ENCODE assay signal across 13 cellular contexts in the genomic region with DNA sequence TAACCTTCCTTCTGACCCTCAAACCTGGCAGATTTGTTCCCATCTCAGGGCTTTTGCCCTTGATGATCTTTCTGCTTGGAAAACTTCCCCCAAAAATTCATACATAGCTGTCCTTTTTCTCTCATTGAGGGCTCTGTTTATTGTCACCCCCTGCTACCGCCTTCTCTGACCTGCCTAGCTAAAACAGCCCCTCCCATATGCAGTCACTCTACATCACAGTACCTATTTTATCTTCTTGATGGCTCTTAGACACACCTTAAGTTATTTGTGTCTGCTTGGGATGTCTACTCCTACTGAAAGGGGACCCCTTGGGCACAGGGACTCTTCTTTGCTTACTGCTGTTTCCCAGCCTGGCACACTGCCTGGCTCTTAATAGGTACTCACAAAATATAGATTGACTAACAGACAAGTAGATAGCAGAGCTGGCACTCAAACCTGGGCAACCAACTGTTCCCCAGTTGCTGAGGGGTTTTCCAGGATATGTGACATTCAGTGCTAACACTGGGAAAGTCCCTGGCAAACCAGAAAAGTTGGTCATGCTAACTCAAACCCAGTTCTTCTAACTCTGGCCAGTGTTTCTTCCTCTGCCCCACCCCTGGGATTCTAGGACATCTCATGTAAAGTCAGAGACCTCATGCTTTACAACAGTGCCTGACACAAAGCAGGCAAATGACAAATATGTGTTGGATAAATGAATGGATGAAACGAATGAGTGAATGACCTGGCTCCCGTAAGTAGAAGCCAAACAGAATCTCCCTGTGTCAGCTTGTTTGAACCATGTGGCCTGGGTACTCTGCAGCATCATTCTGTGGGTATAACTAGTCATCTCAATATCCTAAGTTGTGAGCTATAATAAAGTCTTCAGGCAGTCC. TPM values are rescaled to one million over a fixed set of nuclear protein-coding genes. Genes with fewer than 3 reads are reported as not detected.
DNase-seq lines count a peak whose midpoint lies in the region; ATAC-seq, FAIRE-seq and TF ChIP-seq lines count a peak whose summit lies in the region.
"Had no signal": no experiment of that assay in that cellular context is flagged by ENCODE, and none has a peak within 500 bp of the region (broad histone marks: within the 10 kb centered on the region; RNA-seq: fewer than 3 reads in every experiment).

No MANE protein-coding gene starts in this region.

- peaks cover 36% of the 10 kb centered on the region for H3K27me3 Mint-ChIP-seq in activated CD4-positive, alpha-beta T cell treated with anti-CD3 and anti-CD28 coated beads for 36 hours
- H3K27me3 Mint-ChIP-seq in activated CD4-positive, alpha-beta T cell treated with anti-CD3 and anti-CD28 coated beads, Interleukin-2, amount 10 ng/mL, durations not matched to agents 7 days and 5 days: peaks cover 26% of the 10 kb centered on the region

- POLR2A ChIA-PET in activated CD4-positive, alpha-beta T cell treated with anti-CD3 and anti-CD28 coated beads for 36 hours (lab: Charles Lee): no interaction called here
- POLR2A ChIA-PET in activated CD4-positive, alpha-beta T cell treated with anti-CD3 and anti-CD28 coated beads, Interleukin-2, amount 10 ng/mL, durations not matched to agents 7 days and 5 days (lab: Charles Lee): no interaction called here

- ATAC-seq in activated CD4-positive, alpha-beta T cell treated with anti-CD3 and anti-CD28 coated beads for 36 hours: peak; percentile 72
- peak; percentile 55 for ATAC-seq in GM21737 (IDR thresholded peaks at IDR 0.05; ENCODE audit: unreplicated experiment)
- peak; percentile 86 for ATAC-seq in HG03565 (IDR thresholded peaks at IDR 0.05; ENCODE audit: unreplicated experiment)
- ATAC-seq in lower lobe of right lung: peak; percentile 47 to 52

- no peak overlapping the region for H3K27ac ChIP-seq in lower lobe of right lung
- H3K27ac ChIP-seq: dorsolateral prefrontal cortex had no signal

- TF ChIP-seq POLR2A in GM12891 (IDR thresholded peaks at IDR 0.05; ENCODE audit: low read depth, low read length): no peak

- H3K36me3 ChIP-seq in lower lobe of right lung: no peaks in the 10 kb centered on the region

- CTCF ChIA-PET in activated CD4-positive, alpha-beta T cell treated with anti-CD3 and anti-CD28 coated beads for 36 hours (lab: Charles Lee): interaction anchor here (0.9 to 1.0 kb wide), 2 partner anchors 16 to 486 kb away, joined by 3 read pairs; no protein-coding TSS in a partner anchor
- CTCF ChIA-PET in activated CD4-positive, alpha-beta T cell treated with anti-CD3 and anti-CD28 coated beads, Interleukin-2, amount 10 ng/mL, durations not matched to agents 7 days and 5 days (lab: Charles Lee): interaction anchor here (1.3 kb wide), 1 partner anchor 9 kb away, joined by 4 read pairs; no protein-coding TSS in a partner anchor

- no peaks in the 10 kb centered on the region for H3K36me3 Mint-ChIP-seq in activated CD4-positive, alpha-beta T cell treated with anti-CD3 and anti-CD28 coated beads for 36 hours (ENCODE audit: low read depth)
- H3K36me3 Mint-ChIP-seq in activated CD4-positive, alpha-beta T cell treated with anti-CD3 and anti-CD28 coated beads, Interleukin-2, amount 10 ng/mL, durations not matched to agents 7 days and 5 days (ENCODE audit: low read depth): no peaks in the 10 kb centered on the region

- peak; percentile 17 for DNase-seq in activated CD4-positive, alpha-beta T cell treated with anti-CD3 and anti-CD28 coated beads for 36 hours
- DNase-seq in activated CD4-positive, alpha-beta T cell treated with anti-CD3 and anti-CD28 coated beads, Interleukin-2, amount 10 ng/mL, durations not matched to agents 7 days and 5 days: no peak
- no peak for DNase-seq in lower lobe of right lung
- DNase-seq in GM03348 (ENCODE audit: low spot score): no peak
- DNase-seq in ecto neural progenitor cell (ENCODE audit: low spot score): no peak
- DNase-seq in GM12891 (ENCODE audit: insufficient read length, low spot score): no peak
- DNase-seq: dorsolateral prefrontal cortex, NCI-H1694, SHP77 treated with DMSO at 0.1 percent for 48 hours had no signal

- no peak overlapping the region for H3K27ac Mint-ChIP-seq in activated CD4-positive, alpha-beta T cell treated with anti-CD3 and anti-CD28 coated beads for 36 hours
- no peak overlapping the region for H3K27ac Mint-ChIP-seq in activated CD4-positive, alpha-beta T cell treated with anti-CD3 and anti-CD28 coated beads, Interleukin-2, amount 10 ng/mL, durations not matched to agents 7 days and 5 days

- no peaks in the 10 kb centered on the region for H3K27me3 ChIP-seq in lower lobe of right lung (ENCODE audit: low read depth)
- H3K27me3 ChIP-seq: dorsolateral prefrontal cortex had no signal

- H3K4me3 ChIP-seq in lower lobe of right lung: no peak overlapping the region
- H3K4me3 ChIP-seq: dorsolateral prefrontal cortex had no signal

- no peak for FAIRE-seq in GM12891 (lab: Jason Lieb, UNC)
- FAIRE-seq: A204.1, urothelium cell line had no signal

- H3K9me3 ChIP-seq in lower lobe of right lung: no peaks in the 10 kb centered on the region

- H3K4me1 ChIP-seq in lower lobe of right lung: no peaks in the 10 kb centered on the region

- intact Hi-C loops in activated CD4-positive, alpha-beta T cell treated with anti-CD3 and anti-CD28 coated beads for 36 hours (cut with DNase I, micrococcal nuclease): no loop called here
- intact Hi-C loops in lower lobe of right lung (cut with DNase I): no loop called here

- no peaks in the 10 kb centered on the region for H3K9me3 Mint-ChIP-seq in activated CD4-positive, alpha-beta T cell treated with anti-CD3 and anti-CD28 coated beads for 36 hours (ENCODE audit: low read depth)
- no peaks in the 10 kb centered on the region for H3K9me3 Mint-ChIP-seq in activated CD4-positive, alpha-beta T cell treated with anti-CD3 and anti-CD28 coated beads, Interleukin-2, amount 10 ng/mL, durations not matched to agents 7 days and 5 days

- no peaks in the 10 kb centered on the region for H3K4me1 Mint-ChIP-seq in activated CD4-positive, alpha-beta T cell treated with anti-CD3 and anti-CD28 coated beads for 36 hours
- no peaks in the 10 kb centered on the region for H3K4me1 Mint-ChIP-seq in activated CD4-positive, alpha-beta T cell treated with anti-CD3 and anti-CD28 coated beads, Interleukin-2, amount 10 ng/mL, durations not matched to agents 7 days and 5 days

- no peak for TF ChIP-seq CTCF in lower lobe of right lung (IDR thresholded peaks at IDR 0.05)

- no peak overlapping the region for H3K4me3 Mint-ChIP-seq in activated CD4-positive, alpha-beta T cell treated with anti-CD3 and anti-CD28 coated beads for 36 hours
- H3K4me3 Mint-ChIP-seq in activated CD4-positive, alpha-beta T cell treated with anti-CD3 and anti-CD28 coated beads, Interleukin-2, amount 10 ng/mL, durations not matched to agents 7 days and 5 days: no peak overlapping the region

TF ChIP-seq in GM12891, 5 proteins besides CTCF, POLR2A, EP300 and RAD21:
- TF ChIP-seq PAX5 (IDR thresholded peaks at IDR 0.05; ENCODE audit: insufficient read depth, low read length, severe bottlenecking) (no peak), TAF1 (IDR thresholded peaks at IDR 0.05; ENCODE audit: low read depth, low read length) (no peak), SPI1 (IDR thresholded peaks at IDR 0.05; ENCODE audit: low read depth, low read length) (no peak), POU2F2 (IDR thresholded peaks at IDR 0.05; ENCODE audit: low read depth, low read length) (no peak), POLR2AphosphoS5 (IDR thresholded peaks at IDR 0.05; ENCODE audit: low read depth, low read length) (no peak)
TF ChIP-seq in GM12891: peak in this region for 0.

RNA-seq across cellular contexts. Expression of a gene that starts 19.8 kb away (rescaled TPM):
- under 1 TPM; 0.69 to 0.74 TPM for total RNA-seq in activated CD4-positive, alpha-beta T cell treated with anti-CD3 and anti-CD28 coated beads for 36 hours
- total RNA-seq in activated CD4-positive, alpha-beta T cell treated with anti-CD3 and anti-CD28 coated beads, Interleukin-2, amount 10 ng/mL, durations not matched to agents 7 days and 5 days: under 1 TPM; 0.17 to 0.21 TPM
- 1.5 TPM for total RNA-seq in lower lobe of right lung
- polyA plus RNA-seq in GM12891 (2012; ENCODE audit: low read depth, missing spikeins): 2.4 TPM
